ENCODE assay signal across 8 cellular contexts in the genomic region with DNA sequence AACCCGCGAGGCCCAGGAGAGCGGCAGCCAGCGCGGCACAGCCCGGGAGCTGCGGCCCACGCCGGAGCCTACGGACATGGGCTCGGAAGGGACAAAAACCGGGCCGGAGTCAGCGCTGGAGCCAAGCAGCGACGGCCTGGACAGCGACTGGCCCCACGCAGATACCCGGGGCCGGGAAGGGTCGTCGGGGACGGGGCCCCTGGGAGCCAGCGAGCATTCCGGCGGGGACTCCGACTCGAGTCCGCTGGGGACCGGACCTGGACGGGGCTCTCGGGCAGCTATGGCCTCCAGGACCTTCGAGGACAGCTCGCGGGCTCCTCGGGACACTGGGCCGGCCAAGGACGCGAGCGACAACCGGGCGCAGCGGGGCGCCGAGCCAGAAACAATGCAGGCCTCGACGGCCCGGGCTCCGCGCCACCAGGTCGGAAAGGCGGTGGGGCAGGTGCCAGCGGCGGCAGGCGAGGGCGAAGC. TPM values are rescaled to one million over a fixed set of nuclear protein-coding genes. Genes with fewer than 3 reads are reported as not detected.
DNase-seq lines count a peak whose midpoint lies in the region; ATAC-seq and TF ChIP-seq lines count a peak whose summit lies in the region.

No MANE protein-coding gene starts in this region.

- DNase-seq in breast epithelium (ENCODE audit: low spot score in 2 of 2) (peak in 1 of 2 donors; percentile 69), MCF 10A (ENCODE audit: unreplicated experiment) (no peak), MM.1S (no peak), naive B cell (no peak), NCI-H82 treated with DMSO at 0.1 percent for 48 hours (lab: John Stamatoyannopoulos, UW; ENCODE audit: unreplicated experiment) (no peak), hepatic stellate cell (ENCODE audit: low spot score) (no peak)
- DNase-seq in effector memory CD8-positive, alpha-beta T cell = no peak

- peak overlapping the region; percentile 54; the same call in 1 of the 2 replicates for H3K4me2 ChIP-seq in MM.1S (ENCODE audit: low read depth, low read length)

- H3K4me3 Mint-ChIP-seq in MCF 10A (ENCODE audit: unreplicated experiment) = no peak overlapping the region
- H3K4me3 Mint-ChIP-seq in effector memory CD8-positive, alpha-beta T cell = peak overlapping the region; percentile 74 to 76
- peak overlapping the region; percentile 71 to 94 (median 84) for H3K4me3 Mint-ChIP-seq in naive B cell

- BruUV-seq in MCF 10A (replicated peaks; lab: Mats Ljungman, UMichigan) = no TSS peak

- no peaks in the 10 kb centered on the region for H3K79me2 ChIP-seq in MM.1S (ENCODE audit: low read length)

- H4K20me1 ChIP-seq in MM.1S (ENCODE audit: insufficient read depth, low read length) = no peaks in the 10 kb centered on the region

- H3K36me3 ChIP-seq in breast epithelium (no peaks in the 10 kb centered on the region), MM.1S (replicated peaks; ENCODE audit: insufficient read depth, low read length) (no peaks in the 10 kb centered on the region)

- TF ChIP-seq POLR2A in breast epithelium (IDR thresholded peaks at IDR 0.05) = peak; percentile 1

- TF ChIP-seq CTCF in breast epithelium (IDR thresholded peaks at IDR 0.05) (peak in 1 of 3 donors; percentile 16), MCF 10A (IDR thresholded peaks at IDR 0.05; ENCODE audit: unreplicated experiment) (no peak), MM.1S (IDR thresholded peaks at IDR 0.05; ENCODE audit: low read length) (no peak)

- H3K27ac Mint-ChIP-seq in MCF 10A (ENCODE audit: low read depth, unreplicated experiment) (no peak overlapping the region), naive B cell (peak overlapping the region in 3 of 6 donors; percentile 16 to 95 (median 85))
- H3K27ac Mint-ChIP-seq in effector memory CD8-positive, alpha-beta T cell = peak overlapping the region in 1 of 2 donors; percentile 35

- intact Hi-C loops in breast epithelium (cut with DNase I; ENCODE audit: low total_unique reads) (loop anchor here (10.0 kb wide), 1 partner anchor 164 kb away; no protein-coding TSS in a partner anchor), MCF 10A (cut with micrococcal nuclease) (loop anchor here (2.0 kb wide), 2 partner anchors 72 to 162 kb away; a partner anchor contains a TSS)

- H3K9me2 ChIP-seq in MM.1S (replicated peaks; ENCODE audit: insufficient read depth, low read length) = no peaks in the 10 kb centered on the region

- H3K36me3 Mint-ChIP-seq in MCF 10A (ENCODE audit: insufficient read depth, unreplicated experiment) = no peaks in the 10 kb centered on the region
- H3K36me3 Mint-ChIP-seq in effector memory CD8-positive, alpha-beta T cell (ENCODE audit: insufficient read depth) = peaks cover 10% of the 10 kb centered on the region
- no peaks in the 10 kb centered on the region for H3K36me3 Mint-ChIP-seq in naive B cell

- H3K27ac ChIP-seq in breast epithelium (peak overlapping the region; percentile 81 to 96), MM.1S (ENCODE audit: low read length) (no peak overlapping the region)

- H3K27me3 Mint-ChIP-seq in MCF 10A (ENCODE audit: insufficient read depth, unreplicated experiment) (no peaks in the 10 kb centered on the region), naive B cell (no peaks in the 10 kb centered on the region)
- H3K27me3 Mint-ChIP-seq in effector memory CD8-positive, alpha-beta T cell = no peaks in the 10 kb centered on the region

- H2AFZ ChIP-seq in MM.1S (ENCODE audit: low read length) = no peak overlapping the region

- H3K9me3 ChIP-seq in breast epithelium = no peaks in the 10 kb centered on the region
- no peaks in the 10 kb centered on the region for H3K9me3 ChIP-seq in MM.1S (replicated peaks; ENCODE audit: insufficient read depth, low read length)

- H3K4me1 ChIP-seq in breast epithelium (peaks cover 0 to 7% of the 10 kb centered on the region in 2 donors), MM.1S (ENCODE audit: low read length) (peaks cover 4% of the 10 kb centered on the region; the same call in 1 of the 2 replicates)

- H3K4me3 ChIP-seq in breast epithelium (peak overlapping the region; percentile 70 to 91 (median 73)), MM.1S (ENCODE audit: low read length) (no peak overlapping the region; the same call in 1 of the 2 replicates)

- ATAC-seq in effector memory CD8-positive, alpha-beta T cell (replicated peaks) = peak; percentile 27
- ATAC-seq in naive B cell (ENCODE audit: low read depth in 2 of 2) (peak; percentile 12 to 39), HG03280 (IDR thresholded peaks at IDR 0.05; ENCODE audit: unreplicated experiment) (no peak)

- H3K27me3 ChIP-seq in breast epithelium (no peaks in the 10 kb centered on the region), MM.1S (replicated peaks; ENCODE audit: insufficient read depth, low read length) (peaks cover 58% of the 10 kb centered on the region)

- CTCF ChIA-PET in MCF 10A (lab: Yijun Ruan, JAX) = interaction anchor here (0.6 to 1.3 kb wide), 2 partner anchors 44 to 46 kb away, joined by 3 read pairs; a partner anchor contains a TSS

- no peak overlapping the region for H3K9ac ChIP-seq in MM.1S (ENCODE audit: low read length)

- H3K4me1 Mint-ChIP-seq in MCF 10A (ENCODE audit: insufficient read depth, unreplicated experiment) (no peaks in the 10 kb centered on the region), naive B cell (peaks cover 5 to 21% (median 12%) of the 10 kb centered on the region in 3 donors)
- peaks cover 5 to 17% of the 10 kb centered on the region in 2 donors for H3K4me1 Mint-ChIP-seq in effector memory CD8-positive, alpha-beta T cell (ENCODE audit: low read depth in 2 of 2)

- POLR2A ChIA-PET in MCF 10A (lab: Yijun Ruan, JAX) = interaction anchor here (0.7 to 0.9 kb wide), 2 partner anchors 62 to 72 kb away, joined by 3 read pairs; a partner anchor contains a TSS

- H3F3A ChIP-seq in MM.1S (ENCODE audit: insufficient read depth, low read length) = no peaks in the 10 kb centered on the region

- H3K9me3 Mint-ChIP-seq in MCF 10A (ENCODE audit: unreplicated experiment) = no peaks in the 10 kb centered on the region
- H3K9me3 Mint-ChIP-seq in effector memory CD8-positive, alpha-beta T cell = no peaks in the 10 kb centered on the region
- H3K9me3 Mint-ChIP-seq in naive B cell = no peaks in the 10 kb centered on the region

RNA-seq across cellular contexts. Expression of a gene that starts 1.0 kb away (rescaled TPM):
- total RNA-seq in breast epithelium = 100 to 1,000 TPM in 1 of 3 donors, 10 to 100 TPM in 2; 65.3 to 121 (median 86.6) TPM
- 10.9 and 16.9 TPM in 2 replicates for total RNA-seq in MCF 10A (2022)
- 1 to 10 TPM; 2.9 to 5.9 (median 3.5) TPM for polyA plus RNA-seq in naive B cell (ENCODE audit: low read depth in 6 of 6)

RNA-seq across cellular contexts. Expression of a gene that starts 44.7 kb away (rescaled TPM):
- total RNA-seq in breast epithelium (1 to 10 TPM in 1 of 3 donors, under 1 TPM in 2; 0.29 to 2.6 (median 0.48) TPM), MCF 10A (2022) (0.09 TPM in 1 of 2 replicates, not detected in the other)
- polyA plus RNA-seq in naive B cell (ENCODE audit: low read depth in 6 of 6) = 1 to 10 TPM in 2 of 6 donors, under 1 TPM in 2, not detected in 2; 0.24 to 1.3 (median 1.1) TPM
